In the genomic region with DNA sequence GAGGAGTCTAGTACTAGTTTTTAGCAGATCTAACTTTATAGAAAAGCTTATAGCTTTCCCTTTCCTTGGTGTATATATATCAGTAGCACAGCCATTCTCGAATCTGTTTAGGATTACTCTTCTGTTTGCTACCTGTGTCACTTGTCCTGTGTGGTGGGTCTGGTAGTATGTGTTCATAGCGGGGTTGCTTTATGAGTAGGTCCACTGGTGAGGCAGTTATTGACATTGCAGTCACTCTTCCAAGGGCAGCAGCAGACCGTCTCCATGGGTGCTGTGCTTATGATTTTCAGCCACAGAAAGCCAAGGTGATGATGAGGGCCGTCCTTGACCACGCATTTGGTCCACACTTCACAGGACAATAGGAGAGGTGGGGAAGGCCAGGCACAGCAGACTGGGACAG, we compare ENCODE assay signal across 13 cellular contexts.
A peak's percentile ranks its signal among the peaks of the same experiment; 100 is the strongest.
DNase-seq lines count a peak whose midpoint lies in the region; ATAC-seq and TF ChIP-seq lines count a peak whose summit lies in the region.
"Had no signal": no experiment of that assay in that cellular context is flagged by ENCODE, and none has a peak within 500 bp of the region (broad histone marks: within the 10 kb centered on the region; RNA-seq: fewer than 3 reads in every experiment).

No MANE protein-coding gene starts in this region.

- no peak for TF ChIP-seq POLR2A in upper lobe of left lung (IDR thresholded peaks at IDR 0.05)

- WGBS in upper lobe of left lung, 2 donors = 80 to 86% methylated on average over 5 of the region's 5 CpGs

- peak overlapping the region; percentile 41 for H3K27ac Mint-ChIP-seq in activated T-cell treated with anti-CD3 and anti-CD28 coated beads, Interleukin-2, amount 50 U/mL, for 24 hours
- H3K27ac Mint-ChIP-seq in nephron = peak overlapping the region; percentile 21 to 76 (median 21)

- H3K27me3 Mint-ChIP-seq in activated T-cell treated with anti-CD3 and anti-CD28 coated beads, Interleukin-2, amount 50 U/mL, for 24 hours = no peaks in the 10 kb centered on the region
- no peaks in the 10 kb centered on the region for H3K27me3 Mint-ChIP-seq in nephron (ENCODE audit: low read depth)
- H3K27me3 Mint-ChIP-seq: naive thymus-derived CD8-positive, alpha-beta T cell had no signal

- no peak overlapping the region for H3K4me3 Mint-ChIP-seq in activated T-cell treated with anti-CD3 and anti-CD28 coated beads, Interleukin-2, amount 50 U/mL, for 24 hours
- H3K4me3 Mint-ChIP-seq in nephron = no peak overlapping the region
- H3K4me3 Mint-ChIP-seq: naive thymus-derived CD8-positive, alpha-beta T cell had no signal

- peaks cover 0 to 15% (median 0%) of the 10 kb centered on the region in 4 donors for H3K4me1 ChIP-seq in upper lobe of left lung

- peaks cover 79% of the 10 kb centered on the region for H3K4me1 Mint-ChIP-seq in activated T-cell treated with anti-CD3 and anti-CD28 coated beads, Interleukin-2, amount 50 U/mL, for 24 hours (ENCODE audit: low read depth)
- peaks cover 38% of the 10 kb centered on the region for H3K4me1 Mint-ChIP-seq in nephron

- H3K4me3 ChIP-seq in upper lobe of left lung = no peak overlapping the region

- no peaks in the 10 kb centered on the region for H3K9me3 ChIP-seq in upper lobe of left lung

- no peaks in the 10 kb centered on the region for H3K27me3 ChIP-seq in upper lobe of left lung

- TF ChIP-seq CTCF in nephron (IDR thresholded peaks at IDR 0.05; ENCODE audit: unreplicated experiment in 3 of 3) (no peak), upper lobe of left lung (IDR thresholded peaks at IDR 0.05) (no peak)

- no peak for TF ChIP-seq EP300 in upper lobe of left lung (IDR thresholded peaks at IDR 0.05)

- ATAC-seq in HG03520 (IDR thresholded peaks at IDR 0.05; ENCODE audit: unreplicated experiment) (peak; percentile 44), upper lobe of left lung (ENCODE audit: low FRiP score in 2 of 2) (no peak), HG03175 (IDR thresholded peaks at IDR 0.05; ENCODE audit: unreplicated experiment) (no peak)
- ATAC-seq: naive thymus-derived CD8-positive, alpha-beta T cell had no signal

- no peak overlapping the region for H3K27ac ChIP-seq in upper lobe of left lung

- no peaks in the 10 kb centered on the region for H3K36me3 ChIP-seq in upper lobe of left lung

- H3K36me3 Mint-ChIP-seq in activated T-cell treated with anti-CD3 and anti-CD28 coated beads, Interleukin-2, amount 50 U/mL, for 24 hours (ENCODE audit: low read depth) = peaks cover 1% of the 10 kb centered on the region
- H3K36me3 Mint-ChIP-seq in nephron (ENCODE audit: low read depth) = no peaks in the 10 kb centered on the region

- intact Hi-C loops in posterior cingulate gyrus (cut with DNase I) = no loop called here

- DNase-seq in activated T-cell treated with anti-CD3 and anti-CD28 coated beads, Interleukin-2, amount 50 U/mL, for 24 hours = no peak
- DNase-seq in activated T-cell treated with anti-CD3 and anti-CD28 coated beads, Interleukin-2, amount 50 U/mL, for 1 hour = no peak
- DNase-seq in NCI-H748 (lab: John Stamatoyannopoulos, UW; ENCODE audit: unreplicated experiment) (peak; percentile 90), upper lobe of left lung (no peak), posterior cingulate gyrus (no peak)
- DNase-seq: activated CD8-positive, alpha-beta memory T cell treated with anti-CD3 and anti-CD28 coated beads for 24 hours; activated effector memory CD4-positive, alpha-beta T cell treated with anti-CD3 and anti-CD28 coated beads, Interleukin-2, amount 50 U/mL, for 16 hours; aorta; naive thymus-derived CD8-positive, alpha-beta T cell; SW 1271 had no signal

- no peaks in the 10 kb centered on the region for H3K9me3 Mint-ChIP-seq in activated T-cell treated with anti-CD3 and anti-CD28 coated beads, Interleukin-2, amount 50 U/mL, for 24 hours
- no peaks in the 10 kb centered on the region for H3K9me3 Mint-ChIP-seq in nephron
- H3K9me3 Mint-ChIP-seq: naive thymus-derived CD8-positive, alpha-beta T cell had no signal
